8 cellular contexts compared by ENCODE assay signal in the genomic region with DNA sequence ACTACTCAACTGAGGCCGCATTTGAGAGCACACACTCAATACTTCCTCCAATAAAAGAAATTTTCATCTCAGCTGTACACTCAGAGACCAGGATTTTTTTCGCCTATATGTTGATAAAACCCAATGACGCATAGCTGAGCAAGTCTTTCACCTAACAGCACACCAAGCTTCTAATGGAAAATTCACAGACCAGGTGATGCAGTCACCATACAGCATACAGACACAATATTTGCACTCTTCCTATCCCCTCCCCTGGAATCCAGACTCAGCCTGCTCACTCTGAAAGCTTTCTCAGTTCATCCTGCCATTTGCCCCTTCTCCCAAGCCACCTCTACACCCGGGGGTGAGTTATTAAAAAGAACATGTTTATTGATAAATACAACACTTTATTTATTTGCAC. TPM values are rescaled to one million over a fixed set of nuclear protein-coding genes. Genes with fewer than 3 reads are reported as not detected.
A peak's percentile ranks its signal among the peaks of the same experiment; 100 is the strongest.
DNase-seq lines count a peak whose midpoint lies in the region; FAIRE-seq and TF ChIP-seq lines count a peak whose summit lies in the region.

No MANE protein-coding gene starts in this region.

- H3K27ac Mint-ChIP-seq in CD4-positive, alpha-beta memory T cell = peak overlapping the region; percentile 43 to 90 (median 85)
- H3K27ac Mint-ChIP-seq in HFFc6 = peak overlapping the region; percentile 98
- peak overlapping the region; percentile 99 for H3K27ac Mint-ChIP-seq in osteocyte (ENCODE audit: unreplicated experiment)

- H3K27ac ChIP-seq in CD4-positive, alpha-beta memory T cell (ENCODE audit: low read depth, low read length) = no peak overlapping the region
- peak overlapping the region; percentile 10 for H3K27ac ChIP-seq in endothelial cell of umbilical vein (ENCODE audit: insufficient read depth, low read depth, low read length)
- H3K27ac ChIP-seq in effector memory CD4-positive, alpha-beta T cell (ENCODE audit: insufficient read depth, low read length, poor library complexity, severe bottlenecking) = no peak overlapping the region

- no peaks in the 10 kb centered on the region for H3K9me3 Mint-ChIP-seq in CD4-positive, alpha-beta memory T cell
- H3K9me3 Mint-ChIP-seq in HFFc6 = no peaks in the 10 kb centered on the region
- H3K9me3 Mint-ChIP-seq in osteocyte (ENCODE audit: unreplicated experiment) = no peaks in the 10 kb centered on the region

- H3K36me3 ChIP-seq in CD4-positive, alpha-beta memory T cell (ENCODE audit: insufficient read depth, low read length) = no peaks in the 10 kb centered on the region
- H3K36me3 ChIP-seq in endothelial cell of umbilical vein (ENCODE audit: control insufficient read depth in 2 of 2, extremely low read depth in 1 of 2, insufficient read depth in 2 of 2, low read length in 2 of 2) = no peaks in the 10 kb centered on the region
- no peaks in the 10 kb centered on the region for H3K36me3 ChIP-seq in effector memory CD4-positive, alpha-beta T cell (ENCODE audit: control insufficient read depth, insufficient read depth, low read length)

- H3K4me1 ChIP-seq in CD4-positive, alpha-beta memory T cell (ENCODE audit: insufficient read depth, low read length) = peaks cover 41% of the 10 kb centered on the region
- peaks cover 27% of the 10 kb centered on the region for H3K4me1 ChIP-seq in endothelial cell of umbilical vein (ENCODE audit: control insufficient read depth, extremely low read depth, insufficient read depth, low read length)
- H3K4me1 ChIP-seq in effector memory CD4-positive, alpha-beta T cell (ENCODE audit: control insufficient read depth, insufficient read depth, low read length, poor library complexity, severe bottlenecking) = peaks cover 4% of the 10 kb centered on the region

- TF ChIP-seq CTCF in HFFc6 (IDR thresholded peaks at IDR 0.05) (no peak), endothelial cell of umbilical vein (IDR thresholded peaks at IDR 0.05; ENCODE audit: extremely low read depth in 1 of 2, insufficient read depth in 1 of 2, low read depth in 1 of 2, low read length in 2 of 2) (no peak), osteocyte (IDR thresholded peaks at IDR 0.05) (no peak)

- peak overlapping the region; percentile 41 for H2AFZ ChIP-seq in endothelial cell of umbilical vein (ENCODE audit: low read depth, low read length)

- CTCF ChIA-PET in CD4-positive, alpha-beta memory T cell (lab: Charles Lee; ENCODE audit: partially characterized antibody) = no interaction called here
- CTCF ChIA-PET in endothelial cell of umbilical vein (lab: Charles Lee) = interaction anchor here (1.1 kb wide), 1 partner anchor 96 kb away, joined by 5 read pairs; no protein-coding TSS in a partner anchor

- peak overlapping the region; percentile 74 for H3K9ac ChIP-seq in endothelial cell of umbilical vein (replicated peaks; ENCODE audit: extremely low read depth, insufficient read depth, low read length)

- FAIRE-seq in endothelial cell of umbilical vein (lab: Jason Lieb, UNC) = no peak

- H3K27me3 Mint-ChIP-seq in CD4-positive, alpha-beta memory T cell = no peaks in the 10 kb centered on the region
- H3K27me3 Mint-ChIP-seq in HFFc6 (ENCODE audit: insufficient read depth) (no peaks in the 10 kb centered on the region), osteocyte (ENCODE audit: unreplicated experiment) (no peaks in the 10 kb centered on the region)

- peak in 1 of 5 donors; percentile 48 for DNase-seq in CD4-positive, alpha-beta memory T cell
- DNase-seq in HFFc6 (peak; percentile 44), SHP77 treated with DMSO at 0.1 percent for 48 hours (lab: John Stamatoyannopoulos, UW) (peak; percentile 47), endothelial cell of umbilical vein (ENCODE audit: low read depth, low spot score) (peak; percentile 33), osteocyte (ENCODE audit: extremely low spot score, unreplicated experiment) (no peak), DMS153 treated with DMSO at 0.1 percent for 48 hours (lab: John Stamatoyannopoulos, UW; ENCODE audit: unreplicated experiment) (no peak), GM19240 (ENCODE audit: insufficient read length, low spot score) (no peak)
- no peak for DNase-seq in effector memory CD4-positive, alpha-beta T cell

- no TSS peak for BruUV-seq in endothelial cell of umbilical vein (replicated peaks; lab: Mats Ljungman, UMichigan)

- dilution Hi-C loops in endothelial cell of umbilical vein (cut with MboI; ENCODE audit: extremely low pct_ligation_motif_present, low sequenced_read_pairs) = no loop called here

- H3K79me2 ChIP-seq in endothelial cell of umbilical vein (ENCODE audit: control insufficient read depth, insufficient read depth, low read length) = peaks cover 25% of the 10 kb centered on the region

- peaks cover 4 to 11% of the 10 kb centered on the region in 2 donors for H3K36me3 Mint-ChIP-seq in CD4-positive, alpha-beta memory T cell
- peaks cover 18% of the 10 kb centered on the region for H3K36me3 Mint-ChIP-seq in HFFc6 (ENCODE audit: low read depth)
- peaks cover 2% of the 10 kb centered on the region for H3K36me3 Mint-ChIP-seq in osteocyte (ENCODE audit: unreplicated experiment)

- H3K9me3 ChIP-seq in CD4-positive, alpha-beta memory T cell (ENCODE audit: control insufficient read depth in 1 of 2, low read length in 2 of 2) = no peaks in the 10 kb centered on the region
- no peaks in the 10 kb centered on the region for H3K9me3 ChIP-seq in endothelial cell of umbilical vein (replicated peaks; ENCODE audit: control insufficient read depth, insufficient read depth, low read length)
- no peaks in the 10 kb centered on the region for H3K9me3 ChIP-seq in effector memory CD4-positive, alpha-beta T cell (ENCODE audit: control insufficient read depth, low read length)

- peak overlapping the region; percentile 88 to 94 (median 92) for H3K4me3 Mint-ChIP-seq in CD4-positive, alpha-beta memory T cell
- H3K4me3 Mint-ChIP-seq in HFFc6 (peak overlapping the region; percentile 96), osteocyte (ENCODE audit: unreplicated experiment) (peak overlapping the region; percentile 93)

- H3K4me1 Mint-ChIP-seq in CD4-positive, alpha-beta memory T cell = peaks cover 30 to 55% (median 43%) of the 10 kb centered on the region in 4 donors
- peaks cover 48% of the 10 kb centered on the region for H3K4me1 Mint-ChIP-seq in HFFc6 (ENCODE audit: low read depth)
- H3K4me1 Mint-ChIP-seq in osteocyte (ENCODE audit: unreplicated experiment) = peaks cover 32% of the 10 kb centered on the region

- H3K9me1 ChIP-seq in endothelial cell of umbilical vein (replicated peaks; ENCODE audit: control insufficient read depth, extremely low read depth, insufficient read depth, low read length) = no peaks in the 10 kb centered on the region

- no peaks in the 10 kb centered on the region for H4K20me1 ChIP-seq in endothelial cell of umbilical vein (replicated peaks; ENCODE audit: control insufficient read depth, extremely low read depth, insufficient read depth, low read length)

- intact Hi-C loops in CD4-positive, alpha-beta memory T cell (cut with micrococcal nuclease) = loop anchor here (10.0 kb wide), 2 partner anchors 684 to 984 kb away; partner anchors contain the start of gene SATB1
- intact Hi-C loops in endothelial cell of umbilical vein (cut with micrococcal nuclease) = no loop called here

- H3K4me3 ChIP-seq in CD4-positive, alpha-beta memory T cell (ENCODE audit: low read length in 2 of 2) = peak overlapping the region in 1 of 2 donors; percentile 8
- peak overlapping the region in 2 of 3 experiments; percentile 57 to 72 for H3K4me3 ChIP-seq in endothelial cell of umbilical vein (replicated peaks in 1 of 3; ENCODE audit: insufficient read depth in 1 of 3, low read depth in 1 of 3, low read length in 3 of 3)
- no peak overlapping the region for H3K4me3 ChIP-seq in effector memory CD4-positive, alpha-beta T cell (ENCODE audit: insufficient read depth, low read depth, low read length, poor library complexity, severe bottlenecking)

- no peaks in the 10 kb centered on the region for H3K27me3 ChIP-seq in CD4-positive, alpha-beta memory T cell (ENCODE audit: insufficient read depth, low read length)
- no peaks in the 10 kb centered on the region for H3K27me3 ChIP-seq in endothelial cell of umbilical vein (ENCODE audit: control insufficient read depth in 2 of 2, insufficient read depth in 2 of 2, low read length in 2 of 2)
- H3K27me3 ChIP-seq in effector memory CD4-positive, alpha-beta T cell (replicated peaks; ENCODE audit: control insufficient read depth, insufficient read depth, low read length, poor library complexity, severe bottlenecking) = no peaks in the 10 kb centered on the region

- POLR2A ChIA-PET in CD4-positive, alpha-beta memory T cell (lab: Charles Lee; ENCODE audit: partially characterized antibody) = no interaction called here
- POLR2A ChIA-PET in endothelial cell of umbilical vein (lab: Charles Lee) = no interaction called here

- peak overlapping the region; percentile 99 for H3K4me2 ChIP-seq in endothelial cell of umbilical vein (ENCODE audit: insufficient read depth, low read length)

- TF ChIP-seq POLR2A in endothelial cell of umbilical vein (IDR thresholded peaks at IDR 0.05; ENCODE audit: low read depth, low read length) = no peak

TF ChIP-seq in endothelial cell of umbilical vein, 7 proteins besides CTCF, POLR2A, EP300 and RAD21:
- no peak for TF ChIP-seq MAX (IDR thresholded peaks at IDR 0.05; ENCODE audit: insufficient read depth, insufficient read length)
- TF ChIP-seq GATA2 (IDR thresholded peaks at IDR 0.05; ENCODE audit: insufficient read depth, insufficient read length, low read depth, low read length) = no peak
- TF ChIP-seq MYC (IDR thresholded peaks at IDR 0.05; ENCODE audit: low read depth, low read length) = no peak
- TF ChIP-seq EZH2 (IDR thresholded peaks at IDR 0.05; ENCODE audit: borderline replicate concordance, low read depth, low read length, severe bottlenecking) = no peak
TF ChIP-seq in endothelial cell of umbilical vein: peak in this region for 0.

RNA-seq across cellular contexts. Expression of gene TBC1D5, which starts 1.7 kb away (rescaled TPM):
- 10 to 100 TPM; 46.6 to 52.2 TPM for total RNA-seq in CD4-positive, alpha-beta memory T cell
- 10 to 100 TPM; 21.2 to 40.1 TPM for polyA plus RNA-seq in CD4-positive, alpha-beta memory T cell
- 10 to 100 TPM; 37.2 to 46.0 (median 40.1) TPM for total RNA-seq in HFFc6 (2021; fragmentation: NEBNext Ultra II Directional; extraction: Animal tissue kit (Norgen Biotek cat#: 25700))
- total RNA-seq in endothelial cell of umbilical vein = 40.1 and 44.7 TPM in 2 replicates
- polyA plus RNA-seq in endothelial cell of umbilical vein = 16.4 and 17.5 TPM in 2 replicates
- 17.9 and 18.9 TPM in 2 replicates for polyA plus RNA-seq in endothelial cell of umbilical vein (2011; cell fraction: cytosol; rRNA removed)
- 20.9 and 23.0 TPM in 2 replicates for polyA plus RNA-seq in endothelial cell of umbilical vein (2011; cell fraction: nucleus; rRNA removed)
- polyA plus RNA-seq in endothelial cell of umbilical vein (2012) = 20.6 and 28.3 TPM in 2 replicates
- polyA minus RNA-seq in endothelial cell of umbilical vein = 46.1 and 50.0 TPM in 2 replicates
- polyA minus RNA-seq in endothelial cell of umbilical vein (2011; cell fraction: cytosol; rRNA and poly(A)+ RNA removed) = 6.2 TPM
- polyA minus RNA-seq in endothelial cell of umbilical vein (2011; cell fraction: nucleus; rRNA and poly(A)+ RNA removed) = 72.4 and 80.1 TPM in 2 replicates
- total RNA-seq in osteocyte = 63.9 and 69.2 TPM in 2 replicates

Comparison
In these comparisons a context has a peak if more than half of its experiments do, and no peak if none do; other contexts are left out.
1. DNase-seq: peak in HFFc6 (single experiment), SHP77 treated with DMSO at 0.1 percent for 48 hours (single experiment) and endothelial cell of umbilical vein (single experiment); none in osteocyte (single experiment), effector memory CD4-positive, alpha-beta T cell (0 of 3), DMS153 treated with DMSO at 0.1 percent for 48 hours (single experiment) and GM19240 (single experiment).
2. Peak in every context shown above with its lines, with median percentiles within 50 percentile points of each other: H3K27ac Mint-ChIP-seq and H3K4me3 Mint-ChIP-seq.